Comparison of ENCODE assay signal across 7 cellular contexts in the genomic region with DNA sequence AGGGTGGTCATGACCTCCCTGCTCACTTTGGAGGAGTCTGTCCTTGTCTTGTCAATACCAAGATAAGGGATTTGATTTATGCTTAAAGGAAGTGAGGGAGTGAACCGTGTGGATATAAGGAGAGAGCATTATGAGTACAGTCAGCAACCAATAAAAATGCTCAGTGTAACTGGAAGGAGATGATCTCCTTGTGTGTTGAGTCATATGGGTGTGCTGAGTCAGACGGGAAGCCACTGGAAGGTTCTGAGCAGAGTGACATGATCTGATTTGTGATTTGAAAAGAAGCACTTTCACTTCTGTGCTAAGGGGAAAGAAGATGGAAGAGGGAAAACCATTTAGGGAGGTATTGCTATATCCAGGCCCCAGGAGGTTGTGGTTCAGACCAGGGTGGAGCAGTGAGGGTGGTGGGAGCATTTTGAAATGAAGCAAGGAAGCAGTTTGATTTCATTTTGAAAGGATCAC. TPM values are rescaled to one million over a fixed set of nuclear protein-coding genes. Genes with fewer than 3 reads are reported as not detected.
DNase-seq lines count a peak whose midpoint lies in the region; ATAC-seq and TF ChIP-seq lines count a peak whose summit lies in the region.

No MANE protein-coding gene starts in this region.

- TF ChIP-seq CTCF in glutamatergic neuron (IDR thresholded peaks at IDR 0.05; ENCODE audit: partially characterized antibody, unreplicated experiment) = no peak

- H3K27ac Mint-ChIP-seq in activated T-helper 17 cell treated with anti-CD3 and anti-CD28 coated beads, Interleukin-2, amount 50 U/mL, for 72 hours = peak overlapping the region; percentile 7
- H3K27ac Mint-ChIP-seq in glutamatergic neuron (ENCODE audit: unreplicated experiment) = peak overlapping the region; percentile 5

- ATAC-seq in GM18502 (IDR thresholded peaks at IDR 0.05; ENCODE audit: poor library complexity, unreplicated experiment) = peak; percentile 24
- peak; percentile 47 for ATAC-seq in activated T-helper 17 cell treated with anti-CD3 and anti-CD28 coated beads, Interleukin-2, amount 50 U/mL, for 72 hours (replicated peaks)
- no peak for ATAC-seq in HG03280 (IDR thresholded peaks at IDR 0.05; ENCODE audit: unreplicated experiment)

- DNase-seq in LHCN-M2 (ENCODE audit: low read depth) (peak; percentile 96), glutamatergic neuron (no peak), DMS153 (lab: John Stamatoyannopoulos, UW) (no peak)
- DNase-seq in stimulated activated CD4-positive, alpha-beta T cell treated with anti-CD3 and anti-CD28 coated beads, Interleukin-4, amount 100 ng/mL, for 24 hours = peak; percentile 60

- peaks cover 18% of the 10 kb centered on the region for H3K4me1 Mint-ChIP-seq in activated T-helper 17 cell treated with anti-CD3 and anti-CD28 coated beads, Interleukin-2, amount 50 U/mL, for 72 hours
- peaks cover 12% of the 10 kb centered on the region for H3K4me1 Mint-ChIP-seq in glutamatergic neuron (ENCODE audit: low read depth, unreplicated experiment)

- H3K4me3 Mint-ChIP-seq in activated T-helper 17 cell treated with anti-CD3 and anti-CD28 coated beads, Interleukin-2, amount 50 U/mL, for 72 hours = peak overlapping the region; percentile 32
- no peak overlapping the region for H3K4me3 Mint-ChIP-seq in glutamatergic neuron (ENCODE audit: unreplicated experiment)

- H3K36me3 Mint-ChIP-seq in activated T-helper 17 cell treated with anti-CD3 and anti-CD28 coated beads, Interleukin-2, amount 50 U/mL, for 72 hours (ENCODE audit: low read depth) = peaks cover 20% of the 10 kb centered on the region
- no peaks in the 10 kb centered on the region for H3K36me3 Mint-ChIP-seq in glutamatergic neuron (ENCODE audit: unreplicated experiment)

- no peaks in the 10 kb centered on the region for H3K27me3 Mint-ChIP-seq in activated T-helper 17 cell treated with anti-CD3 and anti-CD28 coated beads, Interleukin-2, amount 50 U/mL, for 72 hours
- H3K27me3 Mint-ChIP-seq in glutamatergic neuron (ENCODE audit: unreplicated experiment) = peaks cover 1% of the 10 kb centered on the region

- H3K9me3 Mint-ChIP-seq in activated T-helper 17 cell treated with anti-CD3 and anti-CD28 coated beads, Interleukin-2, amount 50 U/mL, for 72 hours = no peaks in the 10 kb centered on the region
- peaks cover 2% of the 10 kb centered on the region for H3K9me3 Mint-ChIP-seq in glutamatergic neuron (ENCODE audit: unreplicated experiment)

RNA-seq across cellular contexts. Expression of a gene that starts 2.5 kb away (rescaled TPM):
- 29.0 and 31.7 TPM in 2 replicates for total RNA-seq in LHCN-M2 (2014; rRNA removed)
- 10.1 TPM for polyA plus RNA-seq in LHCN-M2 (2012)
- 10 to 100 TPM; 28.3 to 63.7 TPM for total RNA-seq in activated T-helper 17 cell treated with anti-CD3 and anti-CD28 coated beads, Interleukin-2, amount 50 U/mL, for 72 hours
- 21.9 TPM for total RNA-seq in glutamatergic neuron (ENCODE audit: unreplicated experiment)

RNA-seq across cellular contexts. Expression of a gene that starts 19.4 kb away (rescaled TPM):
- 6.5 and 11.0 TPM in 2 replicates for total RNA-seq in LHCN-M2 (2014; rRNA removed)
- 11.3 TPM for polyA plus RNA-seq in LHCN-M2 (2012)
- 10 to 100 TPM; 16.9 to 19.1 TPM for total RNA-seq in activated T-helper 17 cell treated with anti-CD3 and anti-CD28 coated beads, Interleukin-2, amount 50 U/mL, for 72 hours
- total RNA-seq in glutamatergic neuron (ENCODE audit: unreplicated experiment) = 53.7 TPM

Comparison
In these comparisons a context has a peak if more than half of its experiments do, and no peak if none do; other contexts are left out.
1. DNase-seq: peak in LHCN-M2 (single experiment) and stimulated activated CD4-positive, alpha-beta T cell treated with anti-CD3 and anti-CD28 coated beads, Interleukin-4, amount 100 ng/mL, for 24 hours (single experiment); none in glutamatergic neuron (single experiment) and DMS153 (single experiment).